20 cellular contexts compared by ENCODE assay signal in genomic region chr19:51252680-51253079, GRCh38. TPM values are rescaled to one million over a fixed set of nuclear protein-coding genes. Genes with fewer than 3 reads are reported as not detected.
"Had no signal": no experiment of that assay in that cellular context is flagged by ENCODE, and none has a peak within 500 bp of the region (broad histone marks: within the 10 kb centered on the region; RNA-seq: fewer than 3 reads in every experiment).

No MANE protein-coding gene starts in this region.

RNA-seq across cellular contexts. Expression of gene SIGLECL1, which starts 1.8 kb away (rescaled TPM):
- total RNA-seq: naive thymus-derived CD4-positive, alpha-beta T cell; natural killer cell; neural crest cell; osteoblast; pancreas; posterior vena cava; pulmonary artery endothelial cell; right atrium auricular region; sciatic nerve; smooth muscle cell; stomach; subcutaneous adipose tissue; temporal lobe; thoracic aorta; thyroid gland; tibial nerve; upper lobe of left lung; ureter; vagina had no signal
- polyA plus RNA-seq: naive thymus-derived CD4-positive, alpha-beta T cell; pancreas; smooth muscle cell; stomach had no signal

RNA-seq across cellular contexts. Expression of gene CD33, which starts 27.8 kb away (rescaled TPM):
- total RNA-seq: neural crest cell, osteoblast, pulmonary artery endothelial cell, smooth muscle cell, temporal lobe had no signal
- polyA plus RNA-seq: naive thymus-derived CD4-positive, alpha-beta T cell; smooth muscle cell had no signal

RNA-seq across cellular contexts. Expression of gene IGLON5, which starts 58.8 kb away (rescaled TPM):
- total RNA-seq: naive thymus-derived CD4-positive, alpha-beta T cell; natural killer cell; osteoblast; pulmonary artery endothelial cell; sciatic nerve; spleen; ureter; vagina had no signal
- polyA plus RNA-seq: naive thymus-derived CD4-positive, alpha-beta T cell had no signal
